22 cellular contexts compared by ENCODE assay signal in genomic region chr5:53934126-53934856, GRCh38.
DNase-seq lines count a peak whose midpoint lies in the region; ATAC-seq and TF ChIP-seq lines count a peak whose summit lies in the region.
"Had no signal": no experiment of that assay in that cellular context is flagged by ENCODE, and none has a peak within 500 bp of the region (broad histone marks: within the 10 kb centered on the region; RNA-seq: fewer than 3 reads in every experiment).

No MANE protein-coding gene starts in this region.

- no peaks in the 10 kb centered on the region for H3K36me3 ChIP-seq in HEK293 (ENCODE audit: control insufficient read depth in 2 of 2, insufficient read depth in 1 of 2, low read length in 2 of 2)
- H3K36me3 ChIP-seq: HAP-1, prostate gland, thoracic aorta had no signal

- H3K4me1 ChIP-seq in HEK293 (ENCODE audit: control insufficient read depth, insufficient read depth, low read length) = no peaks in the 10 kb centered on the region
- H3K4me1 ChIP-seq: prostate gland had no signal

- no peak overlapping the region for H3K4me3 ChIP-seq in HEK293 (ENCODE audit: low read depth, low read length)
- no peak overlapping the region for H3K4me3 ChIP-seq in retinal pigment epithelial cell (ENCODE audit: low read length)
- H3K4me3 ChIP-seq: HAP-1, prostate gland, skin epidermis, thoracic aorta had no signal

- CTCF ChIA-PET in HEK293 (lab: Yijun Ruan, JAX) = interaction anchor here (0.6 to 0.9 kb wide), 3 partner anchors 11 to 936 kb away, joined by 3 to 4 read pairs (median 3); no protein-coding TSS in a partner anchor
- CTCF ChIA-PET in T-cell (lab: Charles Lee) = interaction anchor here in 1 of 2 donors (0.6 kb wide), 1 partner anchor 97 kb away, joined by 3 read pairs; no protein-coding TSS in a partner anchor

- POLR2A ChIA-PET in HEK293 (lab: Yijun Ruan, JAX) (no interaction called here), T-cell (lab: Charles Lee) (no interaction called here)

- H3K27me3 Mint-ChIP-seq in activated naive CD8-positive, alpha-beta T cell treated with anti-CD3 and anti-CD28 coated beads, Interleukin-2, amount 50 U/mL, for 24 hours = no peaks in the 10 kb centered on the region
- H3K27me3 Mint-ChIP-seq in T-cell = no peaks in the 10 kb centered on the region
- H3K27me3 Mint-ChIP-seq: activated naive CD8-positive, alpha-beta T cell; CD8-positive, alpha-beta memory T cell had no signal

- peaks cover 7% of the 10 kb centered on the region for H3K36me3 Mint-ChIP-seq in activated naive CD8-positive, alpha-beta T cell treated with anti-CD3 and anti-CD28 coated beads, Interleukin-2, amount 50 U/mL, for 24 hours (ENCODE audit: low read depth)
- peaks cover 46% of the 10 kb centered on the region for H3K36me3 Mint-ChIP-seq in T-cell

- no peak overlapping the region for H3K4me3 Mint-ChIP-seq in activated naive CD8-positive, alpha-beta T cell treated with anti-CD3 and anti-CD28 coated beads, Interleukin-2, amount 50 U/mL, for 24 hours
- no peak overlapping the region for H3K4me3 Mint-ChIP-seq in T-cell
- H3K4me3 Mint-ChIP-seq: activated naive CD8-positive, alpha-beta T cell; CD8-positive, alpha-beta memory T cell; neural crest cell had no signal

- H3K27ac ChIP-seq in HEK293 (ENCODE audit: extremely low read depth, low read depth, low read length) = no peak overlapping the region
- H3K27ac ChIP-seq: prostate gland, skin epidermis, thoracic aorta had no signal

- DNase-seq in epidermal melanocyte (ENCODE audit: insufficient read length, low spot score) = peak; percentile 52
- peak; percentile 2 for DNase-seq in retinal pigment epithelial cell (ENCODE audit: low read depth)
- no peak for DNase-seq in activated naive CD8-positive, alpha-beta T cell treated with anti-CD3 and anti-CD28 coated beads, Interleukin-2, amount 50 U/mL, for 24 hours
- no peak for DNase-seq in hypothalamus (lab: John Stamatoyannopoulos, UW)
- DNase-seq in T-cell = no peak
- DNase-seq: activated CD4-positive, alpha-beta T cell treated with anti-CD3 and anti-CD28 coated beads for 4 hours; CD8-positive, alpha-beta memory T cell; DMS79; erythroblast; midbrain; NCI-H1436; NCI-H526 treated with DMSO at 0.1 percent for 48 hours; stimulated activated CD4-positive, alpha-beta T cell treated with anti-CD3 and anti-CD28 coated beads, Interleukin-2, amount 100 ng/mL, for 24 hours; stimulated activated naive CD4-positive, alpha-beta T cell had no signal

- no peaks in the 10 kb centered on the region for H3K9me3 ChIP-seq in HEK293 (ENCODE audit: control insufficient read depth, insufficient read depth, low read depth, low read length)
- H3K9me3 ChIP-seq: HAP-1, prostate gland, thoracic aorta had no signal

- H3K4me1 Mint-ChIP-seq in activated naive CD8-positive, alpha-beta T cell treated with anti-CD3 and anti-CD28 coated beads, Interleukin-2, amount 50 U/mL, for 24 hours = no peaks in the 10 kb centered on the region
- H3K4me1 Mint-ChIP-seq in T-cell = no peaks in the 10 kb centered on the region
- H3K4me1 Mint-ChIP-seq: CD8-positive, alpha-beta memory T cell; neural crest cell had no signal

- ATAC-seq in SK-N-SH treated with all-trans-retinoic acid at 6 μM for 48 hours (peak; percentile 67), T-cell (replicated peaks in 1 of 4) (no peak)
- no peak for ATAC-seq in activated naive CD8-positive, alpha-beta T cell treated with anti-CD3 and anti-CD28 coated beads, Interleukin-2, amount 50 U/mL, for 24 hours

- TF ChIP-seq CTCF in HEK293 (tag by site-specific recombination; IDR thresholded peaks at IDR 0.05) (no peak), retinal pigment epithelial cell (conservative IDR thresholded peaks at IDR 0.05; ENCODE audit: low read depth, low read length) (no peak)

- H3K9me3 Mint-ChIP-seq in activated naive CD8-positive, alpha-beta T cell treated with anti-CD3 and anti-CD28 coated beads, Interleukin-2, amount 50 U/mL, for 24 hours = no peaks in the 10 kb centered on the region
- H3K9me3 Mint-ChIP-seq in T-cell = no peaks in the 10 kb centered on the region
- H3K9me3 Mint-ChIP-seq: CD8-positive, alpha-beta memory T cell; neural crest cell had no signal

- no peak overlapping the region for H3K27ac Mint-ChIP-seq in activated naive CD8-positive, alpha-beta T cell treated with anti-CD3 and anti-CD28 coated beads, Interleukin-2, amount 50 U/mL, for 24 hours
- no peak overlapping the region for H3K27ac Mint-ChIP-seq in T-cell
- H3K27ac Mint-ChIP-seq: activated naive CD8-positive, alpha-beta T cell; CD8-positive, alpha-beta memory T cell had no signal

TF ChIP-seq in HEK293, 187 proteins besides CTCF, POLR2A, EP300 and RAD21:
- TF ChIP-seq PRDM6 (tag by site-specific recombination; IDR thresholded peaks at IDR 0.05) = 0 out of 2 replicates have a peak, but pooled peaks have one; percentile 8
- TF ChIP-seq ZNF549 (tag by site-specific recombination; IDR thresholded peaks at IDR 0.05) = no peak

TF ChIP-seq in SK-N-SH treated with all-trans-retinoic acid at 6 μM for 48 hours, 23 proteins besides CTCF, POLR2A, EP300 and RAD21:
- peak; percentile 37 for TF ChIP-seq ISL1 (CRISPR knock-in tag; IDR thresholded peaks at IDR 0.05)
- no peak for TF ChIP-seq ZNF8 (CRISPR knock-in tag; IDR thresholded peaks at IDR 0.05)

Comparison
In these comparisons a context has a peak if more than half of its experiments do, and no peak if none do; other contexts are left out.
1. DNase-seq: peak in epidermal melanocyte (single experiment) and retinal pigment epithelial cell (single experiment); none in activated naive CD8-positive, alpha-beta T cell treated with anti-CD3 and anti-CD28 coated beads, Interleukin-2, amount 50 U/mL, for 24 hours (single experiment), hypothalamus (0 of 51) and T-cell (0 of 34).